8 cellular contexts compared by ENCODE assay signal in the genomic region with DNA sequence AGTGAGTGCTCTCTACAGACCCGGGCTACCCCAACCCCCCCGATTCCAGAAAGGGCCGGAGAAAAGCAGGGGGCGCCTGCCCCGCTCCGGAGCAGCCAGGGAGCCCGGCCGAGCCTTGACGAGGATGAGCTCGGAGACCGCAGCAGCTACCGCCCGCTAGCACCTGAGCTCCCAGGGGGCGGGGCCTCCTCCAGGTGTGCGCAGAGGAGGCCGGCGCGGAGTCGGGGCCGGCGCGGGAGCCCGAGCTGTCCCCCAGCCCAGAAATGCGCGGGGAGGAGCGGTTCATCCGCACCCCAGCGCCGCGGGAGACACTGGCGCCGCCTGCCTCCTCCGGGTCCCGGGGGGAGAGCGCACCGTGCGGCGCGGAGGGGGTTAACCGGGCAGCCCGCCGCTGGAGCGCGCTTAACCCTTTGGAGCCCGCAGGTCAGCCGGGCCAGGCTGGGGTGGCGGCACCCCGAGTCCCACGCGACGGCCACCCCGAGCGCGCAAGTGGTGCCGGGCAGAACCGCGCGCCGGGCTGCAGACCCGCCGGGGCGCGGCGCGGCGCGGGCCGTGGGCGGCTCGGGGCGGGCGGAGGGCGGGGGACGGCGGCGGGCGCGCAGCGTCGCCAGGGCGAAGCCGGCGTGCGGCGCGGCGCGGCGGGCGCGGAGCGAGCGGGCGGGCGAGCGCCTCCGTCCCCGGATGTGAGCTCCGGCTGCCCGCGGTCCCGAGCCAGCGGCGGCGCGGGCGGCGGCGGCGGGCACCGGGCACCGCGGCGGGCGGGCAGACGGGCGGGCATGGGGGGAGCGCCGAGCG. TPM values are rescaled to one million over a fixed set of nuclear protein-coding genes. Genes with fewer than 3 reads are reported as not detected.
DNase-seq lines count a peak whose midpoint lies in the region; ATAC-seq, FAIRE-seq and TF ChIP-seq lines count a peak whose summit lies in the region.

A gene (plus strand): TSS at position 615 of the 795 bp plus-strand sequence. CDS start 556 bp downstream, outside the sequence.

- peak within 1 kb of the TSS; percentile 91 to 99 (median 97) for H3K4me2 ChIP-seq in BLaER1 treated with 17β-estradiol and CSF1 and Interleukin-3, amounts not matched to agents 10 nM and 100 nM

- H3K4me1 Mint-ChIP-seq in activated T-cell treated with anti-CD3 and anti-CD28 coated beads, Interleukin-2, amount 50 U/mL, for 4 hours (ENCODE audit: low read depth): peaks cover 6% of the 10 kb centered on the region

- in situ Hi-C loops in HAP-1 (cut with MboI; ENCODE audit: low sequenced_read_pairs): no loop called here

- FAIRE-seq in pancreas (lab: Jason Lieb, UNC): no peak

- peak within 1 kb of the TSS in 10 of 11 experiments; percentile 24 to 66 (median 52); a peak in 14 of 22 replicates for H3K9ac ChIP-seq in BLaER1 treated with 17β-estradiol and CSF1 and Interleukin-3, amounts not matched to agents 10 nM and 100 nM

- peaks cover 54% of the 10 kb centered on the region for H3K27me3 Mint-ChIP-seq in activated T-cell treated with anti-CD3 and anti-CD28 coated beads, Interleukin-2, amount 50 U/mL, for 4 hours (ENCODE audit: low read depth)

- H3K9me3 ChIP-seq in BLaER1 treated with 17β-estradiol and CSF1 and Interleukin-3, amounts not matched to agents 10 nM and 100 nM (replicated peaks in 1 of 11): no peaks in the 10 kb centered on the region
- H3K9me3 ChIP-seq in HAP-1: no peaks in the 10 kb centered on the region
- H3K9me3 ChIP-seq in pancreas: no peaks in the 10 kb centered on the region

- WGBS in pancreas, 2 donors: 0 to 1% methylated on average over 42 to 120 of the region's 120 CpGs

- no peaks in the 10 kb centered on the region for H3K36me3 Mint-ChIP-seq in activated T-cell treated with anti-CD3 and anti-CD28 coated beads, Interleukin-2, amount 50 U/mL, for 4 hours (ENCODE audit: insufficient read depth)

- peak within 1 kb of the TSS; percentile 54 to 74 (median 64) for H3K4me3 ChIP-seq in BLaER1 treated with 17β-estradiol and CSF1 and Interleukin-3, amounts not matched to agents 10 nM and 100 nM
- peak within 1 kb of the TSS; percentile 40 for H3K4me3 ChIP-seq in HAP-1
- H3K4me3 ChIP-seq in pancreas: peak within 1 kb of the TSS; percentile 63 to 83 (median 69)

- no peaks in the 10 kb centered on the region for H3K36me3 ChIP-seq in BLaER1 treated with 17β-estradiol and CSF1 and Interleukin-3, amounts not matched to agents 10 nM and 100 nM
- H3K36me3 ChIP-seq in HAP-1 (replicated peaks): no peaks in the 10 kb centered on the region
- H3K36me3 ChIP-seq in pancreas: no peaks in the 10 kb centered on the region

- intact Hi-C loops in head of caudate nucleus (cut with DNase I) (no loop called here), pancreas (cut with DNase I) (no loop called here)

- H3K4me3 Mint-ChIP-seq in activated T-cell treated with anti-CD3 and anti-CD28 coated beads, Interleukin-2, amount 50 U/mL, for 4 hours: peak within 1 kb of the TSS; percentile 69

- H3K4me1 ChIP-seq in BLaER1 treated with 17β-estradiol and CSF1 and Interleukin-3, amounts not matched to agents 10 nM and 100 nM: peaks cover 13 to 31% (median 30%) of the 10 kb centered on the region in 10 experiments
- no peaks in the 10 kb centered on the region for H3K4me1 ChIP-seq in HAP-1
- H3K4me1 ChIP-seq in pancreas: peaks cover 0 to 4% (median 0%) of the 10 kb centered on the region in 3 donors

- ATAC-seq in activated T-cell treated with anti-CD3 and anti-CD28 coated beads, Interleukin-2, amount 50 U/mL, for 4 hours: peak; percentile 70 to 80
- ATAC-seq in pancreas (peak; percentile 81 to 89 (median 88)), GM19452 (IDR thresholded peaks at IDR 0.05; ENCODE audit: unreplicated experiment) (no peak), HG03045 (IDR thresholded peaks at IDR 0.05; ENCODE audit: unreplicated experiment) (no peak)

- H4K20me1 ChIP-seq in BLaER1 treated with 17β-estradiol and CSF1 and Interleukin-3, amounts not matched to agents 10 nM and 100 nM: peaks cover 0 to 32% (median 11%) of the 10 kb centered on the region in 11 experiments; a peak in 14 of 22 replicates

- no peaks in the 10 kb centered on the region for H3K9me3 Mint-ChIP-seq in activated T-cell treated with anti-CD3 and anti-CD28 coated beads, Interleukin-2, amount 50 U/mL, for 4 hours

- H3K27ac ChIP-seq in BLaER1 treated with 17β-estradiol and CSF1 and Interleukin-3, amounts not matched to agents 10 nM and 100 nM: no peak within 1 kb of the TSS
- H3K27ac ChIP-seq in pancreas: peak within 1 kb of the TSS; percentile 42 to 79 (median 66)

- TF ChIP-seq CTCF in pancreas (IDR thresholded peaks at IDR 0.05): no peak

- DNase-seq in HAP-1 (ENCODE audit: low spot score in 2 of 2) (peak in 1 of 2 experiments; percentile 43), head of caudate nucleus (peak in 38 of 42 donors; percentile 13 to 73 (median 52)), pancreas (peak; percentile 67 to 88 (median 75)), medulla oblongata (ENCODE audit: extremely low spot score) (no peak)
- DNase-seq in activated T-cell treated with anti-CD3 and anti-CD28 coated beads, Interleukin-2, amount 50 U/mL, for 4 hours: no peak

- peaks cover 53 to 84% (median 73%) of the 10 kb centered on the region in 11 experiments for H3K27me3 ChIP-seq in BLaER1 treated with 17β-estradiol and CSF1 and Interleukin-3, amounts not matched to agents 10 nM and 100 nM
- H3K27me3 ChIP-seq in HAP-1 (ENCODE audit: low read depth): no peaks in the 10 kb centered on the region; the same call in 1 of the 2 replicates
- H3K27me3 ChIP-seq in pancreas: no peaks in the 10 kb centered on the region

RNA-seq across cellular contexts. Expression of the gene that starts here (rescaled TPM):
- under 1 TPM; 0.18 to 0.52 (median 0.51) TPM for total RNA-seq in activated T-cell treated with anti-CD3 and anti-CD28 coated beads, Interleukin-2, amount 50 U/mL, for 4 hours
- total RNA-seq in pancreas: 10 to 100 TPM in 3 of 6 donors, 1 to 10 TPM in 3; 5.3 to 14.8 (median 10.2) TPM
- 10 to 100 TPM; 11.3 to 22.8 TPM for polyA plus RNA-seq in pancreas

Comparison
In these comparisons a context has a peak if more than half of its experiments do, and no peak if none do; other contexts are left out.
1. RNA of the gene that starts here (total RNA-seq): 5.3 to 14.8 TPM in pancreas; 0.18 to 0.52 TPM in activated T-cell treated with anti-CD3 and anti-CD28 coated beads, Interleukin-2, amount 50 U/mL, for 4 hours; every median in the first group is over 4 times any median in the second.
2. Peak in ATAC-seq in activated T-cell treated with anti-CD3 and anti-CD28 coated beads, Interleukin-2, amount 50 U/mL, for 4 hours; RNA of the gene not detected or under 1 TPM.
3. H3K27ac ChIP-seq: peak in pancreas (4 of 4); none in BLaER1 treated with 17β-estradiol and CSF1 and Interleukin-3, amounts not matched to agents 10 nM and 100 nM (0 of 11).
4. DNase-seq: peak in head of caudate nucleus (38 of 42) and pancreas (6 of 6); none in activated T-cell treated with anti-CD3 and anti-CD28 coated beads, Interleukin-2, amount 50 U/mL, for 4 hours (single experiment) and medulla oblongata (single experiment).
5. ATAC-seq: peak in pancreas (4 of 4); none in GM19452 (single experiment) and HG03045 (single experiment).
6. Peak in every context shown above with its lines, with median percentiles within 50 percentile points of each other: H3K4me3 ChIP-seq.